ENCODE assay signal across 15 cellular contexts in genomic region chr18:11175266-11175947, GRCh38. TPM values are rescaled to one million over a fixed set of nuclear protein-coding genes. Genes with fewer than 3 reads are reported as not detected.
DNase-seq lines count a peak whose midpoint lies in the region; ATAC-seq and TF ChIP-seq lines count a peak whose summit lies in the region.
"Had no signal": no experiment of that assay in that cellular context is flagged by ENCODE, and none has a peak within 500 bp of the region (broad histone marks: within the 10 kb centered on the region; RNA-seq: fewer than 3 reads in every experiment).

No MANE protein-coding gene starts in this region.

- no peak for ATAC-seq in left lobe of liver
- ATAC-seq in stimulated activated naive B cell treated with anti-CD40 and anti-IgM and Interleukin-4, amounts not matched to agents 10 μg/mL and 1 μg/mL and 100 μg/mL, for 72 hours (replicated peaks) = no peak
- ATAC-seq: naive thymus-derived CD4-positive, alpha-beta T cell had no signal

- no peak overlapping the region for H3K27ac Mint-ChIP-seq in activated CD4-positive, alpha-beta memory T cell treated with anti-CD3 and anti-CD28 coated beads, Interleukin-2, amount 10 ng/mL, durations not matched to agents 7 days and 5 days
- H3K27ac Mint-ChIP-seq in stimulated activated naive B cell treated with anti-CD40 and anti-IgM and Interleukin-4, amounts not matched to agents 10 μg/mL and 1 μg/mL and 100 μg/mL, for 72 hours = no peak overlapping the region
- H3K27ac Mint-ChIP-seq: activated naive CD8-positive, alpha-beta T cell; naive thymus-derived CD4-positive, alpha-beta T cell had no signal

- no peak for TF ChIP-seq CTCF in choroid plexus epithelial cell (conservative IDR thresholded peaks at IDR 0.05; ENCODE audit: low read depth, low read length)

- no peaks in the 10 kb centered on the region for H3K27me3 Mint-ChIP-seq in activated CD4-positive, alpha-beta memory T cell treated with anti-CD3 and anti-CD28 coated beads, Interleukin-2, amount 10 ng/mL, durations not matched to agents 7 days and 5 days
- no peaks in the 10 kb centered on the region for H3K27me3 Mint-ChIP-seq in stimulated activated naive B cell treated with anti-CD40 and anti-IgM and Interleukin-4, amounts not matched to agents 10 μg/mL and 1 μg/mL and 100 μg/mL, for 72 hours
- H3K27me3 Mint-ChIP-seq: naive thymus-derived CD4-positive, alpha-beta T cell had no signal

- H3K9me3 Mint-ChIP-seq in activated CD4-positive, alpha-beta memory T cell treated with anti-CD3 and anti-CD28 coated beads, Interleukin-2, amount 10 ng/mL, durations not matched to agents 7 days and 5 days = no peaks in the 10 kb centered on the region
- no peaks in the 10 kb centered on the region for H3K9me3 Mint-ChIP-seq in stimulated activated naive B cell treated with anti-CD40 and anti-IgM and Interleukin-4, amounts not matched to agents 10 μg/mL and 1 μg/mL and 100 μg/mL, for 72 hours

- no peaks in the 10 kb centered on the region for H3K36me3 Mint-ChIP-seq in activated CD4-positive, alpha-beta memory T cell treated with anti-CD3 and anti-CD28 coated beads, Interleukin-2, amount 10 ng/mL, durations not matched to agents 7 days and 5 days (ENCODE audit: low read depth)
- H3K36me3 Mint-ChIP-seq in stimulated activated naive B cell treated with anti-CD40 and anti-IgM and Interleukin-4, amounts not matched to agents 10 μg/mL and 1 μg/mL and 100 μg/mL, for 72 hours = no peaks in the 10 kb centered on the region
- H3K36me3 Mint-ChIP-seq: activated naive CD8-positive, alpha-beta T cell; naive thymus-derived CD4-positive, alpha-beta T cell had no signal

- DNase-seq in A172 (ENCODE audit: low spot score) (peak; percentile 66), HCEC 1CT (peak; percentile 68), choroid plexus epithelial cell (ENCODE audit: low read depth) (peak; percentile 80), non-pigmented ciliary epithelial cell (ENCODE audit: low read depth) (peak; percentile 32), left lobe of liver (ENCODE audit: low spot score) (no peak)
- DNase-seq in activated CD8-positive, alpha-beta memory T cell treated with anti-CD3 and anti-CD28 coated beads, Interleukin-2, amount 50 U/mL, for 4 hours = no peak
- no peak for DNase-seq in activated CD4-positive, alpha-beta memory T cell treated with anti-CD3 and anti-CD28 coated beads, Interleukin-2, amount 10 ng/mL, durations not matched to agents 7 days and 5 days
- DNase-seq in stimulated activated naive B cell treated with anti-CD40 and anti-IgM and Interleukin-4, amounts not matched to agents 10 μg/mL and 1 μg/mL and 100 μg/mL, for 72 hours = no peak
- DNase-seq: AML-193; dermis blood vessel endothelial cell; naive thymus-derived CD4-positive, alpha-beta T cell; spleen; WERI-Rb-1 had no signal

- H3K4me3 Mint-ChIP-seq in activated CD4-positive, alpha-beta memory T cell treated with anti-CD3 and anti-CD28 coated beads, Interleukin-2, amount 10 ng/mL, durations not matched to agents 7 days and 5 days = no peak overlapping the region
- no peak overlapping the region for H3K4me3 Mint-ChIP-seq in stimulated activated naive B cell treated with anti-CD40 and anti-IgM and Interleukin-4, amounts not matched to agents 10 μg/mL and 1 μg/mL and 100 μg/mL, for 72 hours
- H3K4me3 Mint-ChIP-seq: activated naive CD8-positive, alpha-beta T cell; naive thymus-derived CD4-positive, alpha-beta T cell had no signal

- CTCF ChIA-PET in activated CD4-positive, alpha-beta memory T cell treated with anti-CD3 and anti-CD28 coated beads, Interleukin-2, amount 10 ng/mL, durations not matched to agents 7 days and 5 days (lab: Charles Lee) = no interaction called here

- H3K4me3 ChIP-seq in choroid plexus epithelial cell (ENCODE audit: low read depth, low read length) = no peak overlapping the region
- H3K4me3 ChIP-seq: spleen, tibial nerve had no signal

- POLR2A ChIA-PET in activated CD4-positive, alpha-beta memory T cell treated with anti-CD3 and anti-CD28 coated beads, Interleukin-2, amount 10 ng/mL, durations not matched to agents 7 days and 5 days (lab: Charles Lee) = no interaction called here

- no peaks in the 10 kb centered on the region for H3K4me1 Mint-ChIP-seq in activated CD4-positive, alpha-beta memory T cell treated with anti-CD3 and anti-CD28 coated beads, Interleukin-2, amount 10 ng/mL, durations not matched to agents 7 days and 5 days
- H3K4me1 Mint-ChIP-seq in stimulated activated naive B cell treated with anti-CD40 and anti-IgM and Interleukin-4, amounts not matched to agents 10 μg/mL and 1 μg/mL and 100 μg/mL, for 72 hours = no peaks in the 10 kb centered on the region

RNA-seq across cellular contexts. Expression of gene PIEZO2, which starts 26.0 kb away (rescaled TPM):
- total RNA-seq in A172 (2014; rRNA removed; shearing (Covaris generic)) = 1.8 and 2.5 TPM in 2 replicates
- total RNA-seq in left lobe of liver = 7.3 TPM
- total RNA-seq in activated CD4-positive, alpha-beta memory T cell treated with anti-CD3 and anti-CD28 coated beads, Interleukin-2, amount 10 ng/mL, durations not matched to agents 7 days and 5 days = not detected
- total RNA-seq: naive thymus-derived CD4-positive, alpha-beta T cell had no signal

Comparison
In these comparisons a context has a peak if more than half of its experiments do, and no peak if none do; other contexts are left out.
1. DNase-seq: peak in A172 (single experiment), HCEC 1CT (single experiment), choroid plexus epithelial cell (single experiment) and non-pigmented ciliary epithelial cell (single experiment); none in left lobe of liver (single experiment), activated CD8-positive, alpha-beta memory T cell treated with anti-CD3 and anti-CD28 coated beads, Interleukin-2, amount 50 U/mL, for 4 hours (single experiment), activated CD4-positive, alpha-beta memory T cell treated with anti-CD3 and anti-CD28 coated beads, Interleukin-2, amount 10 ng/mL, durations not matched to agents 7 days and 5 days (single experiment) and stimulated activated naive B cell treated with anti-CD40 and anti-IgM and Interleukin-4, amounts not matched to agents 10 μg/mL and 1 μg/mL and 100 μg/mL, for 72 hours (single experiment).